16 cellular contexts compared by ENCODE assay signal in the genomic region with DNA sequence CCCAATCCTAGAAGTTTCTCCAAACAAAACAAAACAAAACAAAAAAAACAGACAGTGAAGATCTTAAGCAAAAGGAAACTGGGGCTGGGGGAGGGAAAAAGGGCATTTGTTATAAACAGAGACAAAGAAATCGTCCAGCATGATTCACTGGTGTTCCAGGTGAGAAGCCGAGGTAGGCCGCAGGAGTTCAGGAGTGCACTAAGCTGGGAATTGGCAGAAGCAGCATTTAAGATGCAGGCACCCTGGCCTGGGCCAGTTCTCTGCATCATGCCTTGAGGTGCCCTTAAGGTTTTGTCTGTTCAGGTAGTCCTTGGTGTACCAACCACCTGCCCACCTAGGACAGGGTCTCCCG. TPM values are rescaled to one million over a fixed set of nuclear protein-coding genes. Genes with fewer than 3 reads are reported as not detected.
DNase-seq lines count a peak whose midpoint lies in the region; TF ChIP-seq lines count a peak whose summit lies in the region.
"Had no signal": no experiment of that assay in that cellular context is flagged by ENCODE, and none has a peak within 500 bp of the region (broad histone marks: within the 10 kb centered on the region; RNA-seq: fewer than 3 reads in every experiment).

No MANE protein-coding gene starts in this region.

- no peak for TF ChIP-seq CTCF in mammary epithelial cell (conservative IDR thresholded peaks at IDR 0.05 in 1 of 2, IDR thresholded peaks at IDR 0.05 in 1 of 2; ENCODE audit: extremely low read depth in 1 of 2, insufficient read depth in 1 of 2, low read depth in 1 of 2, low read length in 2 of 2)
- TF ChIP-seq CTCF in type B pancreatic cell (conservative IDR thresholded peaks at IDR 0.05) = no peak

- BruUV-seq in mammary epithelial cell (replicated peaks; lab: Mats Ljungman, UMichigan) = no TSS peak

- no peak overlapping the region for H2AFZ ChIP-seq in mammary epithelial cell (ENCODE audit: low read depth, low read length)

- CTCF ChIA-PET in mammary epithelial cell (lab: Charles Lee; ENCODE audit: low non-redundant PET) = interaction anchor here (0.6 kb wide), 1 partner anchor 693 kb away, joined by 11 read pairs; no protein-coding TSS in a partner anchor
- CTCF ChIA-PET in activated naive CD4-positive, alpha-beta T cell treated with anti-CD3 and anti-CD28 coated beads for 36 hours (lab: Charles Lee) = no interaction called here

- DNase-seq in M059J (ENCODE audit: low read depth) (peak; percentile 70), mammary epithelial cell (no peak), type B pancreatic cell (ENCODE audit: extremely low spot score, unreplicated experiment) (no peak), COR-L47 (lab: John Stamatoyannopoulos, UW) (no peak), HK-2 (ENCODE audit: unreplicated experiment) (no peak)
- DNase-seq in activated naive CD4-positive, alpha-beta T cell treated with anti-CD3 and anti-CD28 coated beads for 36 hours = no peak
- DNase-seq: activated naive CD8-positive, alpha-beta T cell treated with anti-CD3 and anti-CD28 coated beads, Interleukin-2, amount 10 ng/mL, durations not matched to agents 7 days and 5 days; activated T-cell treated with anti-CD3 and anti-CD28 coated beads, Interleukin-2, amount 50 U/mL, for 4 hours; CD8-positive, alpha-beta memory T cell; naive thymus-derived CD4-positive, alpha-beta T cell; NCI-H1105 treated with DMSO at 0.1 percent for 48 hours; SHP77 treated with DMSO at 0.1 percent for 48 hours; stimulated activated CD4-positive, alpha-beta T cell treated with anti-CD3 and anti-CD28 coated beads, Interleukin-4, amount 100 ng/mL, for 4 hours had no signal

- intact Hi-C loops in mammary epithelial cell (cut with micrococcal nuclease) = loop anchor here (1.0 kb wide), 1 partner anchor 8 kb away; no protein-coding TSS in a partner anchor
- intact Hi-C loops in activated naive CD4-positive, alpha-beta T cell treated with anti-CD3 and anti-CD28 coated beads for 36 hours (cut with micrococcal nuclease) = no loop called here

- peak overlapping the region; percentile 90 for H3K27ac Mint-ChIP-seq in type B pancreatic cell
- H3K27ac Mint-ChIP-seq in activated naive CD4-positive, alpha-beta T cell treated with anti-CD3 and anti-CD28 coated beads for 36 hours = no peak overlapping the region
- H3K27ac Mint-ChIP-seq: activated naive CD8-positive, alpha-beta T cell treated with anti-CD3 and anti-CD28 coated beads, Interleukin-2, amount 10 ng/mL, durations not matched to agents 7 days and 5 days; CD8-positive, alpha-beta memory T cell; naive thymus-derived CD4-positive, alpha-beta T cell had no signal

- H3K4me2 ChIP-seq in mammary epithelial cell (ENCODE audit: insufficient read depth, low read depth, low read length) = peak overlapping the region; percentile 92

- peaks cover 87% of the 10 kb centered on the region for H3K79me2 ChIP-seq in mammary epithelial cell (ENCODE audit: insufficient read depth, low read length)

- 9% methylated on average over 4 of the region's 4 CpGs for WGBS in mammary epithelial cell (ENCODE audit: low coverage, missing lambda C conversion rate)
- 30 to 50% methylated on average over 3 to 4 of the region's 4 CpGs for WGBS in mesodermal cell (ENCODE audit: insufficient coverage in 2 of 2), 2 experiments

- H3K27me3 ChIP-seq in mammary epithelial cell (ENCODE audit: insufficient read depth, low read length) = no peaks in the 10 kb centered on the region

- H3K27me3 Mint-ChIP-seq in type B pancreatic cell = peaks cover 62% of the 10 kb centered on the region
- peaks cover 75% of the 10 kb centered on the region for H3K27me3 Mint-ChIP-seq in activated naive CD4-positive, alpha-beta T cell treated with anti-CD3 and anti-CD28 coated beads for 36 hours (ENCODE audit: low read depth)

- H3K4me1 ChIP-seq in mammary epithelial cell (ENCODE audit: insufficient read depth, low read length) = peaks cover 81% of the 10 kb centered on the region
- peaks cover 57% of the 10 kb centered on the region for H3K4me1 ChIP-seq in mesodermal cell (ENCODE audit: control insufficient read depth, insufficient read depth, low read length, poor library complexity, severe bottlenecking)

- dilution Hi-C loops in mammary epithelial cell (cut with HindIII; ENCODE audit: low sequenced_read_pairs) = no loop called here

- H3K9me3 Mint-ChIP-seq in type B pancreatic cell = no peaks in the 10 kb centered on the region
- H3K9me3 Mint-ChIP-seq in activated naive CD4-positive, alpha-beta T cell treated with anti-CD3 and anti-CD28 coated beads for 36 hours = no peaks in the 10 kb centered on the region
- H3K9me3 Mint-ChIP-seq: activated naive CD8-positive, alpha-beta T cell treated with anti-CD3 and anti-CD28 coated beads, Interleukin-2, amount 10 ng/mL, durations not matched to agents 7 days and 5 days; activated T-cell treated with anti-CD3 and anti-CD28 coated beads, Interleukin-2, amount 50 U/mL, for 4 hours had no signal

- in situ Hi-C loops in mammary epithelial cell (cut with MboI; ENCODE audit: low sequenced_read_pairs in 2 of 2) = no loop called here

- peak overlapping the region; percentile 82 for H3K27ac ChIP-seq in mammary epithelial cell (ENCODE audit: insufficient read depth, low read depth, low read length)
- H3K27ac ChIP-seq in mesodermal cell (ENCODE audit: low read depth, low read length, severe bottlenecking) = peak overlapping the region; percentile 85

- H3K9ac ChIP-seq in mammary epithelial cell (ENCODE audit: insufficient read depth, low read length) = peak overlapping the region; percentile 53

- H3K36me3 ChIP-seq in mammary epithelial cell (ENCODE audit: insufficient read depth, low read length) (peaks cover 3% of the 10 kb centered on the region), mesodermal cell (ENCODE audit: control insufficient read depth, insufficient read depth, low read length) (peaks cover 62% of the 10 kb centered on the region)

- peak overlapping the region; percentile 88 for H3K4me3 Mint-ChIP-seq in type B pancreatic cell
- no peak overlapping the region for H3K4me3 Mint-ChIP-seq in activated naive CD4-positive, alpha-beta T cell treated with anti-CD3 and anti-CD28 coated beads for 36 hours
- H3K4me3 Mint-ChIP-seq: activated naive CD8-positive, alpha-beta T cell treated with anti-CD3 and anti-CD28 coated beads, Interleukin-2, amount 10 ng/mL, durations not matched to agents 7 days and 5 days; activated T-cell treated with anti-CD3 and anti-CD28 coated beads, Interleukin-2, amount 50 U/mL, for 4 hours; CD8-positive, alpha-beta memory T cell; naive thymus-derived CD4-positive, alpha-beta T cell had no signal

- H3K36me3 Mint-ChIP-seq in type B pancreatic cell = peaks cover 52% of the 10 kb centered on the region
- peaks cover 2% of the 10 kb centered on the region for H3K36me3 Mint-ChIP-seq in activated naive CD4-positive, alpha-beta T cell treated with anti-CD3 and anti-CD28 coated beads for 36 hours (ENCODE audit: low read depth)
- H3K36me3 Mint-ChIP-seq: activated naive CD8-positive, alpha-beta T cell treated with anti-CD3 and anti-CD28 coated beads, Interleukin-2, amount 10 ng/mL, durations not matched to agents 7 days and 5 days; CD8-positive, alpha-beta memory T cell had no signal

- H3K9me3 ChIP-seq in mammary epithelial cell (replicated peaks; ENCODE audit: insufficient read depth, low read length) = no peaks in the 10 kb centered on the region
- no peaks in the 10 kb centered on the region for H3K9me3 ChIP-seq in mesodermal cell (ENCODE audit: control insufficient read depth, low read length)
- H3K9me3 ChIP-seq: HAP-1 had no signal

- H4K20me1 ChIP-seq in mammary epithelial cell (ENCODE audit: insufficient read depth, low read length) = no peaks in the 10 kb centered on the region

- H3K4me1 Mint-ChIP-seq in type B pancreatic cell (ENCODE audit: unreplicated experiment) = peaks cover 54% of the 10 kb centered on the region
- peaks cover 7% of the 10 kb centered on the region for H3K4me1 Mint-ChIP-seq in activated naive CD4-positive, alpha-beta T cell treated with anti-CD3 and anti-CD28 coated beads for 36 hours (ENCODE audit: low read depth)

- H3K4me3 ChIP-seq in mammary epithelial cell (replicated peaks in 1 of 3; ENCODE audit: insufficient read depth in 1 of 3, low read depth in 2 of 3, low read length in 3 of 3) (peak overlapping the region in 2 of 3 experiments; percentile 2 to 10), mesodermal cell (ENCODE audit: extremely low read depth, insufficient read depth, low read length, poor library complexity, severe bottlenecking) (peak overlapping the region; percentile 33)
- H3K4me3 ChIP-seq: HAP-1, K562 had no signal

RNA-seq across cellular contexts. Expression of gene TBX3, which starts 11.2 kb away (rescaled TPM):
- total RNA-seq in M059J (2014; rRNA removed; shearing (Covaris generic)) = 50.3 and 90.4 TPM in 2 replicates
- total RNA-seq in mammary epithelial cell = 10 to 100 TPM; 30.7 to 33.8 TPM
- 13.3 TPM for polyA plus RNA-seq in mammary epithelial cell
- polyA minus RNA-seq in mammary epithelial cell = 24.5 TPM
- 73.1 TPM for polyA plus RNA-seq in mesodermal cell (2013, experiment 1 of 2)
- polyA plus RNA-seq in mesodermal cell (2013, experiment 2 of 2) = 94.7 TPM
- 102 and 130 TPM in 2 replicates for total RNA-seq in type B pancreatic cell (ENCODE audit: low replicate concordance)
- not detected for total RNA-seq in activated naive CD4-positive, alpha-beta T cell treated with anti-CD3 and anti-CD28 coated beads for 36 hours
- total RNA-seq: activated naive CD8-positive, alpha-beta T cell treated with anti-CD3 and anti-CD28 coated beads, Interleukin-2, amount 10 ng/mL, durations not matched to agents 7 days and 5 days; CD8-positive, alpha-beta memory T cell; naive thymus-derived CD4-positive, alpha-beta T cell had no signal
- polyA plus RNA-seq: CD8-positive, alpha-beta memory T cell; naive thymus-derived CD4-positive, alpha-beta T cell had no signal

Comparison
In these comparisons a context has a peak if more than half of its experiments do, and no peak if none do; other contexts are left out.
1. RNA of gene TBX3, which starts 11.2 kb away (total RNA-seq): 102 to 130 TPM in type B pancreatic cell, 50.3 to 90.4 TPM in M059J and 30.7 to 33.8 TPM in mammary epithelial cell; not detected in activated naive CD4-positive, alpha-beta T cell treated with anti-CD3 and anti-CD28 coated beads for 36 hours; every median in the first group is over 10 times any median in the second.